Comparison of ENCODE assay signal across 1 cellular context in genomic region chr11:67630230-67630942, GRCh38.
A peak's percentile ranks its signal among the peaks of the same experiment; 100 is the strongest.
TF ChIP-seq lines count a peak whose summit lies in the region.

No MANE protein-coding gene starts in this region.

TF ChIP-seq in HepG2, 621 proteins besides CTCF, POLR2A, EP300 and RAD21 (continued from another document and continues in another):
- TF ChIP-seq LRRFIP1 (CRISPR knock-in tag; conservative IDR thresholded peaks at IDR 0.05): no peak
- peak; percentile 38; the same call in 1 of the 2 replicates for TF ChIP-seq THAP9 (CRISPR knock-in tag; IDR thresholded peaks at IDR 0.05; ENCODE audit: borderline replicate concordance)
- no peak for TF ChIP-seq NR3C1 (CRISPR knock-in tag; IDR thresholded peaks at IDR 0.05)
- no peak for TF ChIP-seq ZIK1 (CRISPR knock-in tag; IDR thresholded peaks at IDR 0.05; ENCODE audit: borderline replicate concordance, low read depth)
- TF ChIP-seq ONECUT2 (CRISPR knock-in tag; IDR thresholded peaks at IDR 0.05): 0 out of 2 replicates have a peak, but pooled peaks have one; percentile 48
- no peak for TF ChIP-seq ZNF24 (IDR thresholded peaks at IDR 0.05)
- peak; percentile 88 for TF ChIP-seq GABPB1 (CRISPR knock-in tag; IDR thresholded peaks at IDR 0.05)
- TF ChIP-seq TAF1 (CRISPR knock-in tag; IDR thresholded peaks at IDR 0.05): peak; percentile 55
- TF ChIP-seq PTBP1 (IDR thresholded peaks at IDR 0.05; ENCODE audit: low read depth, low read length, poor library complexity, severe bottlenecking): no peak
- peak; percentile 61; the same call in 1 of the 2 replicates for TF ChIP-seq ARID5B (CRISPR knock-in tag; IDR thresholded peaks at IDR 0.05)
- TF ChIP-seq EHMT2 (IDR thresholded peaks at IDR 0.05; ENCODE audit: borderline replicate concordance, low read depth, low read length): no peak
- no peak for TF ChIP-seq HNRNPK (IDR thresholded peaks at IDR 0.05; ENCODE audit: low read depth, low read length, poor library complexity, severe bottlenecking)
- no peak for TF ChIP-seq ZNF274 (CRISPR knock-in tag; IDR thresholded peaks at IDR 0.05)
- TF ChIP-seq MTERF4 (CRISPR knock-in tag; IDR thresholded peaks at IDR 0.05): peak; percentile 83
- peak; percentile 76 for TF ChIP-seq ZNF777 (CRISPR knock-in tag; IDR thresholded peaks at IDR 0.05)
- no peak for TF ChIP-seq ZNF18 (CRISPR knock-in tag; IDR thresholded peaks at IDR 0.05; ENCODE audit: insufficient replicate concordance)
- TF ChIP-seq ATF4 (CRISPR knock-in tag; IDR thresholded peaks at IDR 0.05): no peak
- no peak for TF ChIP-seq ZUFSP (CRISPR knock-in tag; IDR thresholded peaks at IDR 0.05; ENCODE audit: borderline replicate concordance)
- no peak for TF ChIP-seq POLR2AphosphoS2 (IDR thresholded peaks at IDR 0.05; ENCODE audit: low read depth, low read length)
- TF ChIP-seq ZNF598 (CRISPR knock-in tag; IDR thresholded peaks at IDR 0.05; ENCODE audit: borderline replicate concordance): no peak
- TF ChIP-seq ZNF800 (CRISPR knock-in tag; IDR thresholded peaks at IDR 0.05): no peak
- TF ChIP-seq ZNF772 (CRISPR knock-in tag; IDR thresholded peaks at IDR 0.05): 0 out of 2 replicates have a peak, but pooled peaks have one; percentile 56
- no peak for TF ChIP-seq NKX3-1 (CRISPR knock-in tag; IDR thresholded peaks at IDR 0.05)
- TF ChIP-seq ZFP90 (CRISPR knock-in tag; IDR thresholded peaks at IDR 0.05; ENCODE audit: borderline replicate concordance): peak; percentile 74
- no peak for TF ChIP-seq CC2D1A (CRISPR knock-in tag; IDR thresholded peaks at IDR 0.05)
- TF ChIP-seq HMG20A (CRISPR knock-in tag; IDR thresholded peaks at IDR 0.05; ENCODE audit: borderline replicate concordance): peak; percentile 16; the same call in 1 of the 2 replicates
- TF ChIP-seq ZNF558 (CRISPR knock-in tag; IDR thresholded peaks at IDR 0.05; ENCODE audit: borderline replicate concordance): no peak
- TF ChIP-seq ZNF121 (CRISPR knock-in tag; IDR thresholded peaks at IDR 0.05): 0 out of 2 replicates have a peak, but pooled peaks have one; percentile 7
- TF ChIP-seq AKAP8 (CRISPR knock-in tag; IDR thresholded peaks at IDR 0.05): peak; percentile 76; the same call in 1 of the 2 replicates
- TF ChIP-seq SP5 (CRISPR knock-in tag; IDR thresholded peaks at IDR 0.05; ENCODE audit: borderline replicate concordance, low read depth): peak; percentile 24; the same call in 1 of the 2 replicates
- peak; percentile 88; the same call in 1 of the 2 replicates for TF ChIP-seq MYNN (CRISPR knock-in tag; IDR thresholded peaks at IDR 0.05; ENCODE audit: low read depth)
- no peak for TF ChIP-seq ELF4 (CRISPR knock-in tag; IDR thresholded peaks at IDR 0.05; ENCODE audit: borderline replicate concordance)
- TF ChIP-seq NFRKB (IDR thresholded peaks at IDR 0.05): no peak
- TF ChIP-seq ZNF569 (CRISPR knock-in tag; IDR thresholded peaks at IDR 0.05; ENCODE audit: borderline replicate concordance): no peak
- peak; percentile 52 for TF ChIP-seq STAG1 (CRISPR knock-in tag; IDR thresholded peaks at IDR 0.05)
- TF ChIP-seq CENPBD1 (CRISPR knock-in tag; IDR thresholded peaks at IDR 0.05; ENCODE audit: borderline replicate concordance, low read depth): no peak
